8 cellular contexts compared by ENCODE assay signal in the genomic region with DNA sequence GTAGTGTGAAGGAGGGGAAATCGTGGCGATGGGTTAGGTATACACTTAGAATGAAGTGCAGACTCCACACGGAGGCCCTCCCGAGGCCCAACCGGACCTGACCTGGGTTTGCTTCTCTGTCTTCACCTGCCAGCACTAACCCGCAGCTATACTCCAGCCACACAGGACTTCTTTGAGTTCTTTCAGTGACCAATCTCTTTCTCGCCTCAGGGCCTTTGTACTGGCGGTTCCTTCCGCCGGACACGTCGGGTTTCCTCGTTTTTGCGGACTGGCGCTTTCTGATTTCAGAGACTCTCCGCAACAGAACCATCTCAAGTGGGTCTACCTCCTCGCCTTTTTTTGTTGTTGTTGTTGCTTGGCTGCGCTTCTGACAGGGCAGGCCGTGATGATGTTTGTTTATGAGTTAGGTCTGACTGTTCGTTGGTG. TPM values are rescaled to one million over a fixed set of nuclear protein-coding genes. Genes with fewer than 3 reads are reported as not detected.
A peak's percentile ranks its signal among the peaks of the same experiment; 100 is the strongest.
DNase-seq lines count a peak whose midpoint lies in the region; ATAC-seq, FAIRE-seq and TF ChIP-seq lines count a peak whose summit lies in the region.

A gene with protein sequence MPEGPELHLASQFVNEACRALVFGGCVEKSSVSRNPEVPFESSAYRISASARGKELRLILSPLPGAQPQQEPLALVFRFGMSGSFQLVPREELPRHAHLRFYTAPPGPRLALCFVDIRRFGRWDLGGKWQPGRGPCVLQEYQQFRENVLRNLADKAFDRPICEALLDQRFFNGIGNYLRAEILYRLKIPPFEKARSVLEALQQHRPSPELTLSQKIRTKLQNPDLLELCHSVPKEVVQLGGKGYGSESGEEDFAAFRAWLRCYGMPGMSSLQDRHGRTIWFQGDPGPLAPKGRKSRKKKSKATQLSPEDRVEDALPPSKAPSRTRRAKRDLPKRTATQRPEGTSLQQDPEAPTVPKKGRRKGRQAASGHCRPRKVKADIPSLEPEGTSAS (plus strand): TSS at position 244 of the 426 bp plus-strand sequence. CDS start 1,867 bp downstream, outside the sequence.

- H3K27me3 Mint-ChIP-seq in T-helper 1 cell treated with Interleukin-12 subunit alpha and Interleukin-12 subunit beta and Interleukin-4 antibody, amounts not matched to agents 30 μg/mL and 1 μg/mL, for 36 hours (ENCODE audit: low read depth), result peaks cover 23% of the 10 kb centered on the region

- peak within 1 kb of the TSS; percentile 65 for H3K27ac Mint-ChIP-seq in T-helper 1 cell treated with Interleukin-12 subunit alpha and Interleukin-12 subunit beta and Interleukin-4 antibody, amounts not matched to agents 30 μg/mL and 1 μg/mL, for 36 hours

- no peak for DNase-seq in GM19239 (ENCODE audit: insufficient read length, low spot score)
- DNase-seq in fibroblast of the aortic adventitia (ENCODE audit: low read depth), result no peak
- DNase-seq in omental fat pad (ENCODE audit: low spot score), result no peak
- no peak for DNase-seq in CD1c-positive myeloid dendritic cell (ENCODE audit: extremely low spot score)
- no peak for DNase-seq in stimulated activated CD4-positive, alpha-beta T cell treated with anti-CD3 and anti-CD28 coated beads, Interleukin-4, amount 100 ng/mL, for 1 hour
- DNase-seq in NCI-H1436 treated with DMSO at 0.1 percent for 48 hours (lab: John Stamatoyannopoulos, UW), result no peak
- DNase-seq in HEK293T (ENCODE audit: extremely low spot score), result no peak

- H3K4me1 Mint-ChIP-seq in T-helper 1 cell treated with Interleukin-12 subunit alpha and Interleukin-12 subunit beta and Interleukin-4 antibody, amounts not matched to agents 30 μg/mL and 1 μg/mL, for 36 hours (ENCODE audit: low read depth), result peaks cover 23% of the 10 kb centered on the region

- H3K4me3 Mint-ChIP-seq in T-helper 1 cell treated with Interleukin-12 subunit alpha and Interleukin-12 subunit beta and Interleukin-4 antibody, amounts not matched to agents 30 μg/mL and 1 μg/mL, for 36 hours, result peak within 1 kb of the TSS; percentile 84

- peak; percentile 77 for FAIRE-seq in GM19239 (lab: Jason Lieb, UNC)

- peak within 1 kb of the TSS; percentile 73 for H3K4me3 ChIP-seq in fibroblast of the aortic adventitia (ENCODE audit: low read depth, low read length)

- peaks cover 16% of the 10 kb centered on the region for H3K9me3 Mint-ChIP-seq in T-helper 1 cell treated with Interleukin-12 subunit alpha and Interleukin-12 subunit beta and Interleukin-4 antibody, amounts not matched to agents 30 μg/mL and 1 μg/mL, for 36 hours

- TF ChIP-seq CTCF in fibroblast of the aortic adventitia (IDR thresholded peaks at IDR 0.05; ENCODE audit: insufficient read depth, low read length) (no peak), omental fat pad (IDR thresholded peaks at IDR 0.05) (no peak)

- CTCF ChIA-PET in HEK293T (lab: Yijun Ruan, JAX), result no interaction called here

- POLR2A ChIA-PET in HEK293T (lab: Yijun Ruan, JAX), result interaction anchor here (0.9 to 4.8 kb wide), 5 partner anchors 10 to 107 kb away, joined by 3 to 36 read pairs (median 8); a partner anchor contains a TSS

- peaks cover 21% of the 10 kb centered on the region for H3K36me3 Mint-ChIP-seq in T-helper 1 cell treated with Interleukin-12 subunit alpha and Interleukin-12 subunit beta and Interleukin-4 antibody, amounts not matched to agents 30 μg/mL and 1 μg/mL, for 36 hours (ENCODE audit: low read depth)

- no peak for ATAC-seq in omental fat pad (ENCODE audit: low FRiP score)

TF ChIP-seq in HEK293T, 16 proteins besides CTCF, POLR2A, EP300 and RAD21:
- TF ChIP-seq CTBP1 (IDR thresholded peaks at IDR 0.05; ENCODE audit: borderline replicate concordance), result no peak
- TF ChIP-seq FOXM1 (IDR thresholded peaks at IDR 0.05; ENCODE audit: borderline replicate concordance), result no peak
- TF ChIP-seq, protein P1, sequence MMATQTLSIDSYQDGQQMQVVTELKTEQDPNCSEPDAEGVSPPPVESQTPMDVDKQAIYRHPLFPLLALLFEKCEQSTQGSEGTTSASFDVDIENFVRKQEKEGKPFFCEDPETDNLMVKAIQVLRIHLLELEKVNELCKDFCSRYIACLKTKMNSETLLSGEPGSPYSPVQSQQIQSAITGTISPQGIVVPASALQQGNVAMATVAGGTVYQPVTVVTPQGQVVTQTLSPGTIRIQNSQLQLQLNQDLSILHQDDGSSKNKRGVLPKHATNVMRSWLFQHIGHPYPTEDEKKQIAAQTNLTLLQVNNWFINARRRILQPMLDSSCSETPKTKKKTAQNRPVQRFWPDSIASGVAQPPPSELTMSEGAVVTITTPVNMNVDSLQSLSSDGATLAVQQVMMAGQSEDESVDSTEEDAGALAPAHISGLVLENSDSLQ (IDR thresholded peaks at IDR 0.05), result no peak
- TF ChIP-seq ZNF384 (IDR thresholded peaks at IDR 0.05), result no peak
- no peak for TF ChIP-seq FOXK2 (IDR thresholded peaks at IDR 0.05)
- TF ChIP-seq ARNT (IDR thresholded peaks at IDR 0.05), result no peak
- no peak for TF ChIP-seq BHLHE40 (IDR thresholded peaks at IDR 0.05; ENCODE audit: borderline replicate concordance)
- TF ChIP-seq LEF1 (IDR thresholded peaks at IDR 0.05; ENCODE audit: borderline replicate concordance), result no peak
- TF ChIP-seq NFRKB (IDR thresholded peaks at IDR 0.05), result no peak
- no peak for TF ChIP-seq SUZ12 (IDR thresholded peaks at IDR 0.05)
- no peak for TF ChIP-seq FOXA1 (IDR thresholded peaks at IDR 0.05)
- no peak for TF ChIP-seq TARDBP (IDR thresholded peaks at IDR 0.05)
- no peak for TF ChIP-seq L3MBTL2 (conservative IDR thresholded peaks at IDR 0.05)
- no peak for TF ChIP-seq ELF4 (IDR thresholded peaks at IDR 0.05)
- TF ChIP-seq HDGF (IDR thresholded peaks at IDR 0.05; ENCODE audit: borderline replicate concordance), result no peak
- no peak for TF ChIP-seq SP1 (IDR thresholded peaks at IDR 0.05)

RNA-seq across cellular contexts. Expression of the gene that starts here (rescaled TPM):
- 3.5 and 3.8 TPM in 2 replicates for total RNA-seq in fibroblast of the aortic adventitia (ENCODE audit: low replicate concordance)
- total RNA-seq in omental fat pad, result 10 to 100 TPM; 13.3 to 41.8 (median 29.9) TPM
